ENCODE assay signal across 19 cellular contexts in the genomic region with DNA sequence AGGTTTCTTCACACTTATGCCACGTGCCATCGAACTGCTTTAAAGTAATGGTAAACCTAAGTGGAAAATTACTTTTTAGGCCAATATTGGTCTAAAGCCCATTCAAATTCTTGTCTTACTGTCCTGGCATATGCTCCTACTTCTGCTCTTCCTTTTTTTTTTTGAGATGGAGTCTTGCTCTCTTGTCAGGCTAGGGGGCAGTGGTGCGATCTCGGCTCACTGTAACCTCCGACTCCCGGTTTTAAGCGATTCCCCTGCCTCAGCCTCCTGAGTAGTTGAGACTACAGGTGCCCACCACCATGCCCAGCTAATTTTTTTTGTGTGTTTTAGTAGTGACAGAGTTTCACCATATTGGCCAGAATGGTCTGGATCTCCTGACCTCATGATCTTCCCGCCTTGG.
DNase-seq lines count a peak whose midpoint lies in the region; ATAC-seq, FAIRE-seq and TF ChIP-seq lines count a peak whose summit lies in the region.
"Had no signal": no experiment of that assay in that cellular context is flagged by ENCODE, and none has a peak within 500 bp of the region (broad histone marks: within the 10 kb centered on the region; RNA-seq: fewer than 3 reads in every experiment).

No MANE protein-coding gene starts in this region.

- H3K9me2 ChIP-seq in Loucy (replicated peaks; ENCODE audit: low read depth, low read length), result no peaks in the 10 kb centered on the region

- no peaks in the 10 kb centered on the region for H3K27me3 ChIP-seq in BE2C
- H3K27me3 ChIP-seq in Loucy (ENCODE audit: insufficient read depth, low read length, poor library complexity, severe bottlenecking), result no peaks in the 10 kb centered on the region
- no peaks in the 10 kb centered on the region for H3K27me3 ChIP-seq in CD8-positive, alpha-beta T cell (ENCODE audit: insufficient read depth, low read length)

- H3K4me3 Mint-ChIP-seq in CD8-positive, alpha-beta T cell, result no peak overlapping the region
- H3K4me3 Mint-ChIP-seq: B cell; immature natural killer cell; T-helper 1 cell treated with Interleukin-12 subunit alpha and Interleukin-12 subunit beta and Interleukin-4 antibody, amounts not matched to agents 30 μg/mL and 1 μg/mL, for 36 hours had no signal

- H3K27me3 Mint-ChIP-seq in CD8-positive, alpha-beta T cell (ENCODE audit: low read depth), result no peaks in the 10 kb centered on the region
- H3K27me3 Mint-ChIP-seq: B cell had no signal

- H3K27ac ChIP-seq in CD8-positive, alpha-beta T cell (ENCODE audit: low read depth, low read length), result no peak overlapping the region
- H3K27ac ChIP-seq: PC-9, skin epidermis had no signal

- intact Hi-C loops in CD8-positive, alpha-beta T cell (cut with DNase I, micrococcal nuclease), result no loop called here

- POLR2A ChIA-PET in CD8-positive, alpha-beta T cell (lab: Charles Lee), result no interaction called here

- no peak overlapping the region for H3K4me2 ChIP-seq in Loucy (ENCODE audit: low read depth, low read length, poor library complexity, severe bottlenecking)
- H3K4me2 ChIP-seq: PC-9 had no signal

- TF ChIP-seq CTCF in BE2C (IDR thresholded peaks at IDR 0.05; ENCODE audit: low read depth, low read length), result peak; percentile 57
- TF ChIP-seq CTCF in Loucy (conservative IDR thresholded peaks at IDR 0.05; ENCODE audit: low read length), result peak; percentile 54
- no peak for TF ChIP-seq CTCF in CD8-positive, alpha-beta T cell (IDR thresholded peaks at IDR 0.05)

- ATAC-seq in SK-N-SH treated with all-trans-retinoic acid at 6 μM for 48 hours, result peak; percentile 88
- ATAC-seq in CD8-positive, alpha-beta T cell, result no peak

- DNase-seq in BE2C, result peak; percentile 14
- peak; percentile 10 for DNase-seq in iPS-NIHi7 (ENCODE audit: extremely low spot score)
- no peak for DNase-seq in activated naive CD4-positive, alpha-beta T cell (lab: John Stamatoyannopoulos, UW)
- no peak for DNase-seq in GM19239 (ENCODE audit: insufficient read length, low spot score)
- no peak for DNase-seq in AG08395 (ENCODE audit: low spot score)
- DNase-seq in CD8-positive, alpha-beta T cell, result no peak
- DNase-seq: activated T-cell treated with anti-CD3 and anti-CD28 coated beads, Interleukin-2, amount 50 U/mL, for 48 hours; central memory CD4-positive, alpha-beta T cell; foreskin melanocyte; immature natural killer cell; midbrain; NCI-H2171 treated with DMSO at 0.1 percent for 48 hours; occipital lobe; PC-9 had no signal

- no peaks in the 10 kb centered on the region for H3K4me1 Mint-ChIP-seq in CD8-positive, alpha-beta T cell (ENCODE audit: low read depth)
- H3K4me1 Mint-ChIP-seq: B cell, immature natural killer cell had no signal

- no peaks in the 10 kb centered on the region for H3K9me3 ChIP-seq in BE2C
- no peaks in the 10 kb centered on the region for H3K9me3 ChIP-seq in Loucy (ENCODE audit: insufficient read depth, low read depth, low read length)
- H3K9me3 ChIP-seq in CD8-positive, alpha-beta T cell (ENCODE audit: low read length), result no peaks in the 10 kb centered on the region

- no peaks in the 10 kb centered on the region for H4K20me1 ChIP-seq in Loucy (ENCODE audit: insufficient read depth, low read length, poor library complexity, severe bottlenecking)

- no peaks in the 10 kb centered on the region for H3K79me2 ChIP-seq in Loucy (ENCODE audit: insufficient read depth, low read length)

- no peak for FAIRE-seq in GM19239 (lab: Jason Lieb, UNC)

- H3F3A ChIP-seq in Loucy (ENCODE audit: low read depth), result no peaks in the 10 kb centered on the region

- CTCF ChIA-PET in CD8-positive, alpha-beta T cell (lab: Charles Lee), result no interaction called here

- H3K4me3 ChIP-seq in BE2C (ENCODE audit: low read depth, low read length), result no peak overlapping the region
- H3K4me3 ChIP-seq in Loucy (ENCODE audit: low read length, poor library complexity, severe bottlenecking), result no peak overlapping the region
- H3K4me3 ChIP-seq in CD8-positive, alpha-beta T cell (ENCODE audit: low read depth, low read length), result no peak overlapping the region
- H3K4me3 ChIP-seq: PC-9, skin epidermis had no signal

- H3K36me3 ChIP-seq in BE2C, result no peaks in the 10 kb centered on the region
- H3K36me3 ChIP-seq in Loucy (ENCODE audit: insufficient read depth, low read length), result no peaks in the 10 kb centered on the region
- H3K36me3 ChIP-seq in CD8-positive, alpha-beta T cell (ENCODE audit: insufficient read depth, low read length), result no peaks in the 10 kb centered on the region

- H3K9ac ChIP-seq in Loucy (ENCODE audit: low read depth, low read length, poor library complexity, severe bottlenecking), result no peak overlapping the region

- no peaks in the 10 kb centered on the region for H3K36me3 Mint-ChIP-seq in CD8-positive, alpha-beta T cell
- H3K36me3 Mint-ChIP-seq: immature natural killer cell had no signal

- H3K9me3 Mint-ChIP-seq in CD8-positive, alpha-beta T cell, result peaks cover 3% of the 10 kb centered on the region
- H3K9me3 Mint-ChIP-seq: T-helper 1 cell treated with Interleukin-12 subunit alpha and Interleukin-12 subunit beta and Interleukin-4 antibody, amounts not matched to agents 30 μg/mL and 1 μg/mL, for 36 hours had no signal

- H2AFZ ChIP-seq in Loucy (ENCODE audit: low read length), result no peak overlapping the region; the same call in 1 of the 2 replicates
- H2AFZ ChIP-seq: PC-9 had no signal

- no peaks in the 10 kb centered on the region for H3K4me1 ChIP-seq in BE2C
- no peaks in the 10 kb centered on the region for H3K4me1 ChIP-seq in Loucy (ENCODE audit: insufficient read depth, low read length, poor library complexity, severe bottlenecking)
- no peaks in the 10 kb centered on the region for H3K4me1 ChIP-seq in CD8-positive, alpha-beta T cell (ENCODE audit: insufficient read depth, low read length)

- H3K27ac Mint-ChIP-seq in CD8-positive, alpha-beta T cell, result no peak overlapping the region
- H3K27ac Mint-ChIP-seq: B cell; immature natural killer cell; T-helper 1 cell treated with Interleukin-12 subunit alpha and Interleukin-12 subunit beta and Interleukin-4 antibody, amounts not matched to agents 30 μg/mL and 1 μg/mL, for 36 hours had no signal

TF ChIP-seq in SK-N-SH treated with all-trans-retinoic acid at 6 μM for 48 hours, 23 proteins besides CTCF, POLR2A, EP300 and RAD21:
- no peak for TF ChIP-seq OSR1 (CRISPR knock-in tag; IDR thresholded peaks at IDR 0.05)

Comparison
In these comparisons a context has a peak if more than half of its experiments do, and no peak if none do; other contexts are left out.
1. DNase-seq: peak in BE2C (single experiment) and iPS-NIHi7 (single experiment); none in activated naive CD4-positive, alpha-beta T cell (0 of 4), GM19239 (single experiment), AG08395 (single experiment) and CD8-positive, alpha-beta T cell (0 of 7).